In genomic region chr1:167518331-167518700, GRCh38 we compare ENCODE assay signal across 9 cellular contexts. TPM values are rescaled to one million over a fixed set of nuclear protein-coding genes. Genes with fewer than 3 reads are reported as not detected.
DNase-seq lines count a peak whose midpoint lies in the region; ATAC-seq and TF ChIP-seq lines count a peak whose summit lies in the region.
"Had no signal": no experiment of that assay in that cellular context is flagged by ENCODE, and none has a peak within 500 bp of the region (broad histone marks: within the 10 kb centered on the region; RNA-seq: fewer than 3 reads in every experiment).

TSS of gene CD247 (minus strand) at chr1:167518529. CDS start at chr1:167518465, 64 bp downstream.

- H3K36me3 ChIP-seq in GM23338 (ENCODE audit: insufficient read depth) (no peaks in the 10 kb centered on the region), prostate gland (no peaks in the 10 kb centered on the region)

- H3K4me3 ChIP-seq in GM23338 (no peak within 1 kb of the TSS), prostate gland (no peak within 1 kb of the TSS)

- peak within 1 kb of the TSS; percentile 66 for H2AFZ ChIP-seq in GM23338

- TF ChIP-seq CTCF in GM23338 (conservative IDR thresholded peaks at IDR 0.05; ENCODE audit: low read depth in 2 of 2) (no peak), prostate gland (IDR thresholded peaks at IDR 0.05) (no peak), progenitor cell of endocrine pancreas (IDR thresholded peaks at IDR 0.05; ENCODE audit: unreplicated experiment) (no peak)

- no peaks in the 10 kb centered on the region for H3K9me2 ChIP-seq in GM23338 (ENCODE audit: insufficient read depth)

- TF ChIP-seq POLR2A in prostate gland (IDR thresholded peaks at IDR 0.05): no peak

- H3K4me1 Mint-ChIP-seq in GM23338: peaks cover 6% of the 10 kb centered on the region
- H3K4me1 Mint-ChIP-seq in activated CD8-positive, alpha-beta T cell treated with anti-CD3 and anti-CD28 coated beads, Interleukin-2, amount 10 ng/mL, durations not matched to agents 7 days and 5 days (ENCODE audit: low read depth): peaks cover 48% of the 10 kb centered on the region
- H3K4me1 Mint-ChIP-seq in progenitor cell of endocrine pancreas (ENCODE audit: low read depth): no peaks in the 10 kb centered on the region

- H3K27ac Mint-ChIP-seq in GM23338 (no peak within 1 kb of the TSS), progenitor cell of endocrine pancreas (no peak within 1 kb of the TSS)
- peak within 1 kb of the TSS; percentile 98 for H3K27ac Mint-ChIP-seq in activated CD8-positive, alpha-beta T cell treated with anti-CD3 and anti-CD28 coated beads, Interleukin-2, amount 10 ng/mL, durations not matched to agents 7 days and 5 days

- POLR2A ChIA-PET in activated CD8-positive, alpha-beta T cell treated with anti-CD3 and anti-CD28 coated beads, Interleukin-2, amount 10 ng/mL, durations not matched to agents 7 days and 5 days (lab: Charles Lee): interaction anchor here (1.0 to 6.5 kb wide), 24 partner anchors 8 to 298 kb away, joined by 3 to 60 read pairs (median 7); partner anchors contain the start of genes CREG1 and POU2F1

- ATAC-seq in GM23338 (no peak), HG03520 (IDR thresholded peaks at IDR 0.05; ENCODE audit: unreplicated experiment) (no peak)
- peak; percentile 67 for ATAC-seq in activated CD8-positive, alpha-beta T cell treated with anti-CD3 and anti-CD28 coated beads, Interleukin-2, amount 10 ng/mL, durations not matched to agents 7 days and 5 days

- no peaks in the 10 kb centered on the region for H3K36me3 Mint-ChIP-seq in GM23338 (ENCODE audit: low read depth)
- peaks cover 49% of the 10 kb centered on the region for H3K36me3 Mint-ChIP-seq in activated CD8-positive, alpha-beta T cell treated with anti-CD3 and anti-CD28 coated beads, Interleukin-2, amount 10 ng/mL, durations not matched to agents 7 days and 5 days (ENCODE audit: low read depth)
- H3K36me3 Mint-ChIP-seq in progenitor cell of endocrine pancreas (ENCODE audit: insufficient read depth): no peaks in the 10 kb centered on the region

- no peaks in the 10 kb centered on the region for H3K79me2 ChIP-seq in GM23338 (replicated peaks; ENCODE audit: insufficient read depth)

- H3F3A ChIP-seq in GM23338 (replicated peaks; ENCODE audit: low read depth): no peaks in the 10 kb centered on the region

- no peak for DNase-seq in GM23338 (ENCODE audit: low spot score)
- DNase-seq in activated CD8-positive, alpha-beta T cell treated with anti-CD3 and anti-CD28 coated beads, Interleukin-2, amount 10 ng/mL, durations not matched to agents 7 days and 5 days: peak; percentile 89
- peak; percentile 72 for DNase-seq in effector CD4-positive, alpha-beta T cell
- peak; percentile 31 for DNase-seq in stimulated activated CD8-positive, alpha-beta memory T cell treated with anti-CD3 and anti-CD28 coated beads, Interleukin-12 subunit alpha, Interleukin-12 subunit beta, amount 100 ng/mL, for 24 hours (ENCODE audit: extremely low read depth)
- no peak for DNase-seq in MV-4-11 (lab: John Stamatoyannopoulos, UW)
- DNase-seq in prostate gland (ENCODE audit: low spot score): no peak
- no peak for DNase-seq in progenitor cell of endocrine pancreas (ENCODE audit: low spot score, unreplicated experiment)

- 89% methylated on average over 14 of the region's 14 CpGs for WGBS in prostate gland

- H3K9me3 Mint-ChIP-seq in GM23338 (no peaks in the 10 kb centered on the region; the same call in 1 of the 3 replicates), progenitor cell of endocrine pancreas (ENCODE audit: low read depth) (peaks cover 10% of the 10 kb centered on the region)
- no peaks in the 10 kb centered on the region for H3K9me3 Mint-ChIP-seq in activated CD8-positive, alpha-beta T cell treated with anti-CD3 and anti-CD28 coated beads, Interleukin-2, amount 10 ng/mL, durations not matched to agents 7 days and 5 days (ENCODE audit: insufficient read depth)

- intact Hi-C loops in prostate gland (cut with DNase I): no loop called here

- H3K4me2 ChIP-seq in GM23338: no peak within 1 kb of the TSS

- no peaks in the 10 kb centered on the region for H4K20me1 ChIP-seq in GM23338 (replicated peaks; ENCODE audit: insufficient read depth)

- no peak within 1 kb of the TSS for H3K27ac ChIP-seq in GM23338 (ENCODE audit: low read depth)
- H3K27ac ChIP-seq in prostate gland: no peak within 1 kb of the TSS

- H3K27me3 ChIP-seq in GM23338 (ENCODE audit: insufficient read depth) (no peaks in the 10 kb centered on the region), prostate gland (replicated peaks; ENCODE audit: insufficient read depth) (no peaks in the 10 kb centered on the region)

- no peaks in the 10 kb centered on the region for H3K9me3 ChIP-seq in prostate gland

- CTCF ChIA-PET in activated CD8-positive, alpha-beta T cell treated with anti-CD3 and anti-CD28 coated beads, Interleukin-2, amount 10 ng/mL, durations not matched to agents 7 days and 5 days (lab: Charles Lee): interaction anchor here (0.6 to 7.5 kb wide), 26 partner anchors 8 to 298 kb away, joined by 3 to 112 read pairs (median 6); partner anchors contain the start of gene POU2F1

- H3K4me3 Mint-ChIP-seq in GM23338 (no peak within 1 kb of the TSS), progenitor cell of endocrine pancreas (ENCODE audit: low read depth) (no peak within 1 kb of the TSS)
- peak within 1 kb of the TSS; percentile 93 for H3K4me3 Mint-ChIP-seq in activated CD8-positive, alpha-beta T cell treated with anti-CD3 and anti-CD28 coated beads, Interleukin-2, amount 10 ng/mL, durations not matched to agents 7 days and 5 days

- H3K27me3 Mint-ChIP-seq in GM23338 (ENCODE audit: insufficient read depth, low read depth, poor library complexity) (peaks cover 4% of the 10 kb centered on the region), progenitor cell of endocrine pancreas (peaks cover 9% of the 10 kb centered on the region)
- H3K27me3 Mint-ChIP-seq in activated CD8-positive, alpha-beta T cell treated with anti-CD3 and anti-CD28 coated beads, Interleukin-2, amount 10 ng/mL, durations not matched to agents 7 days and 5 days (ENCODE audit: low read depth): no peaks in the 10 kb centered on the region

- H3K4me1 ChIP-seq in GM23338 (ENCODE audit: insufficient read depth): no peaks in the 10 kb centered on the region
- no peaks in the 10 kb centered on the region for H3K4me1 ChIP-seq in prostate gland (replicated peaks)

TF ChIP-seq in GM23338, 12 proteins besides CTCF, POLR2A, EP300 and RAD21 (continues in another document):
- no peak for TF ChIP-seq ZNF462 (CRISPR knock-in tag; IDR thresholded peaks at IDR 0.05)

RNA-seq across cellular contexts. Expression of gene CD247, which starts in this region (rescaled TPM):
- total RNA-seq in GM23338 (2014; rRNA removed; shearing (Covaris generic)): 1.4 TPM in 1 of 2 replicates, not detected in the other
- 1.2 and 1.6 TPM in 2 replicates for polyA plus RNA-seq in GM23338 (2016; fragmentation: Nextera tagmentation; extraction: Ambion mirVana)
- total RNA-seq in activated CD8-positive, alpha-beta T cell treated with anti-CD3 and anti-CD28 coated beads, Interleukin-2, amount 10 ng/mL, durations not matched to agents 7 days and 5 days: 100 to 1,000 TPM; 243 to 251 TPM
- total RNA-seq in prostate gland (under 1 TPM in 1 of 2 donors, not detected in 1; 0.96 TPM), progenitor cell of endocrine pancreas (not detected in 2 replicates)
- total RNA-seq: chondrocyte had no signal

Comparison
In these comparisons a context has a peak if more than half of its experiments do, and no peak if none do; other contexts are left out.
1. RNA of gene CD247 (total RNA-seq): 243 to 251 TPM in activated CD8-positive, alpha-beta T cell treated with anti-CD3 and anti-CD28 coated beads, Interleukin-2, amount 10 ng/mL, durations not matched to agents 7 days and 5 days; 1.4 TPM in GM23338, 0.96 TPM in prostate gland and not detected in progenitor cell of endocrine pancreas; every median in the first group is over 100 times any median in the second.
2. DNase-seq: peak in activated CD8-positive, alpha-beta T cell treated with anti-CD3 and anti-CD28 coated beads, Interleukin-2, amount 10 ng/mL, durations not matched to agents 7 days and 5 days (single experiment), effector CD4-positive, alpha-beta T cell (single experiment) and stimulated activated CD8-positive, alpha-beta memory T cell treated with anti-CD3 and anti-CD28 coated beads, Interleukin-12 subunit alpha, Interleukin-12 subunit beta, amount 100 ng/mL, for 24 hours (single experiment); none in GM23338 (single experiment), MV-4-11 (single experiment), prostate gland (single experiment) and progenitor cell of endocrine pancreas (single experiment).